1 cellular context compared by ENCODE assay signal in the genomic region with DNA sequence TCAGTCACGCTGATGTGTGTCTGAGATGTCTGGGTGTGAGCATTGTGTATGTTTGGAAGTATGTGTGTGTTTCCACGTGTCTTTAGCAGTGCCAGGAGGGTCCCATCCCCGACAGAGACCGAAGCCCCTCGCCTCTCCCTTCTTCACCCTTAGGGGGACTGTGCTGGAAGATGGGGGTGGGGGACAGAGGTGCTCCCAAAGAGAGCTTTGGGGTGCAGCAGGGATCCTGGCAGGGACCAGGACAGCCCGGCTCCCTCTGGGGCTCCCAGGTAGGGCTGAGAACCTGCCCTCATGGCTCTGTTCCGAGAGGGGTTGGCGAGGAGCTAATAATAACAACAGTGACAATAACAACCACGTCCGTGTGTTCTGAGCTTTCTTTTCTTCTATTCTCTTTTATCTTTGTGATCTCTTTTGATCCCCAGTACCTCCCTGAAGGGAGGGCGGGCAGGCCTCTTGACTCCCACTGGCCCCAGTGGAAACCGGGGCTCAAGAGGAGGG.
TF ChIP-seq lines count a peak whose summit lies in the region.

No MANE protein-coding gene starts in this region.

TF ChIP-seq in HEK293, 187 proteins besides CTCF, POLR2A, EP300 and RAD21:
- no peak for TF ChIP-seq ZNF416 (tag by site-specific recombination; IDR thresholded peaks at IDR 0.05)
- no peak for TF ChIP-seq ZNF76 (tag by site-specific recombination; IDR thresholded peaks at IDR 0.05; ENCODE audit: borderline replicate concordance, low read depth)
- 0 out of 2 replicates have a peak, but pooled peaks have one; percentile 37 for TF ChIP-seq ZNF776 (tag by site-specific recombination; IDR thresholded peaks at IDR 0.05; ENCODE audit: borderline replicate concordance)
- no peak for TF ChIP-seq EGR2 (tag by site-specific recombination; IDR thresholded peaks at IDR 0.05; ENCODE audit: low read depth)
- TF ChIP-seq, protein P1, sequence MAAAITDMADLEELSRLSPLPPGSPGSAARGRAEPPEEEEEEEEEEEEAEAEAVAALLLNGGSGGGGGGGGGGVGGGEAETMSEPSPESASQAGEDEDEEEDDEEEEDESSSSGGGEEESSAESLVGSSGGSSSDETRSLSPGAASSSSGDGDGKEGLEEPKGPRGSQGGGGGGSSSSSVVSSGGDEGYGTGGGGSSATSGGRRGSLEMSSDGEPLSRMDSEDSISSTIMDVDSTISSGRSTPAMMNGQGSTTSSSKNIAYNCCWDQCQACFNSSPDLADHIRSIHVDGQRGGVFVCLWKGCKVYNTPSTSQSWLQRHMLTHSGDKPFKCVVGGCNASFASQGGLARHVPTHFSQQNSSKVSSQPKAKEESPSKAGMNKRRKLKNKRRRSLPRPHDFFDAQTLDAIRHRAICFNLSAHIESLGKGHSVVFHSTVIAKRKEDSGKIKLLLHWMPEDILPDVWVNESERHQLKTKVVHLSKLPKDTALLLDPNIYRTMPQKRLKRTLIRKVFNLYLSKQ (tag by site-specific recombination; IDR thresholded peaks at IDR 0.05; ENCODE audit: borderline replicate concordance) = no peak
